ENCODE assay signal across 9 cellular contexts in genomic region chr12:1797011-1797901, GRCh38. TPM values are rescaled to one million over a fixed set of nuclear protein-coding genes. Genes with fewer than 3 reads are reported as not detected.
DNase-seq lines count a peak whose midpoint lies in the region; ATAC-seq, FAIRE-seq and TF ChIP-seq lines count a peak whose summit lies in the region.
"Had no signal": no experiment of that assay in that cellular context is flagged by ENCODE, and none has a peak within 500 bp of the region (broad histone marks: within the 10 kb centered on the region; RNA-seq: fewer than 3 reads in every experiment).

No MANE protein-coding gene starts in this region.

- no peak for ATAC-seq in activated naive CD8-positive, alpha-beta T cell treated with anti-CD3 and anti-CD28 coated beads, Interleukin-2, amount 50 U/mL, for 24 hours
- no peak for ATAC-seq in HG02870 (IDR thresholded peaks at IDR 0.05; ENCODE audit: unreplicated experiment)

- H3K4me1 Mint-ChIP-seq in activated naive CD8-positive, alpha-beta T cell treated with anti-CD3 and anti-CD28 coated beads, Interleukin-2, amount 50 U/mL, for 24 hours = peaks cover 7% of the 10 kb centered on the region

- peak overlapping the region; percentile 73 for H3K27ac Mint-ChIP-seq in activated naive CD8-positive, alpha-beta T cell treated with anti-CD3 and anti-CD28 coated beads, Interleukin-2, amount 50 U/mL, for 24 hours

- H4K20me1 ChIP-seq in OCI-LY3 (ENCODE audit: insufficient read depth, low read length) = no peaks in the 10 kb centered on the region

- peak overlapping the region; percentile 98 for H3K4me3 ChIP-seq in OCI-LY3 (ENCODE audit: low read length)
- H3K4me3 ChIP-seq in kidney (ENCODE audit: low read length in 2 of 2) = peak overlapping the region; percentile 53 to 79

- H3K4me3 Mint-ChIP-seq in activated naive CD8-positive, alpha-beta T cell treated with anti-CD3 and anti-CD28 coated beads, Interleukin-2, amount 50 U/mL, for 24 hours = peak overlapping the region; percentile 87

- H2AFZ ChIP-seq in OCI-LY3 (ENCODE audit: low read depth, low read length) = peak overlapping the region; percentile 59; the same call in 1 of the 2 replicates

- H3K9ac ChIP-seq in OCI-LY3 (ENCODE audit: low read length) (peak overlapping the region; percentile 98), kidney (ENCODE audit: low read length in 2 of 2) (peak overlapping the region; percentile 74 to 84)

- H3K79me2 ChIP-seq in OCI-LY3 (ENCODE audit: low read length) = 0 out of 2 replicates have a peak, but pooled peaks cover 4% of the 10 kb centered on the region

- H3K27me3 ChIP-seq in OCI-LY3 (ENCODE audit: low read depth, low read length) = no peaks in the 10 kb centered on the region

- no peaks in the 10 kb centered on the region for H3K36me3 ChIP-seq in OCI-LY3 (replicated peaks; ENCODE audit: low read depth, low read length)
- no peaks in the 10 kb centered on the region for H3K36me3 ChIP-seq in kidney (ENCODE audit: control insufficient read depth in 1 of 2, insufficient read depth in 2 of 2, low read length in 2 of 2)

- peak; percentile 52 for DNase-seq in SIG-M5 treated with dmso at 0.1 percent for 504 hours (lab: John Stamatoyannopoulos, UW; ENCODE audit: unreplicated experiment)
- no peak for DNase-seq in SIG-M5 (lab: John Stamatoyannopoulos, UW)
- peak; percentile 72 for DNase-seq in activated naive CD8-positive, alpha-beta T cell treated with anti-CD3 and anti-CD28 coated beads, Interleukin-2, amount 50 U/mL, for 24 hours
- peak; percentile 91 for DNase-seq in kidney
- DNase-seq in stimulated activated CD4-positive, alpha-beta T cell treated with anti-CD3 and anti-CD28 coated beads, Interleukin-4, amount 100 ng/mL, for 48 hours (ENCODE audit: low read depth in 2 of 2) = peak; percentile 46 to 56
- no peak for DNase-seq in iPS-NIHi7 (ENCODE audit: extremely low spot score)

- no peak for FAIRE-seq in kidney (lab: Jason Lieb, UNC)
- FAIRE-seq: colon had no signal

- no peaks in the 10 kb centered on the region for H3K9me3 ChIP-seq in OCI-LY3 (ENCODE audit: insufficient read depth, low read length)
- H3K9me3 ChIP-seq in kidney (ENCODE audit: control insufficient read depth in 1 of 2, low read length in 2 of 2) = no peaks in the 10 kb centered on the region

- peaks cover 13% of the 10 kb centered on the region for H3K4me1 ChIP-seq in OCI-LY3 (ENCODE audit: low read length)
- peaks cover 4 to 18% of the 10 kb centered on the region in 2 donors for H3K4me1 ChIP-seq in kidney (ENCODE audit: control insufficient read depth in 1 of 2, insufficient read depth in 1 of 2, low read depth in 1 of 2, low read length in 2 of 2)

- no peaks in the 10 kb centered on the region for H3K36me3 Mint-ChIP-seq in activated naive CD8-positive, alpha-beta T cell treated with anti-CD3 and anti-CD28 coated beads, Interleukin-2, amount 50 U/mL, for 24 hours (ENCODE audit: low read depth)

- H3K27me3 Mint-ChIP-seq in activated naive CD8-positive, alpha-beta T cell treated with anti-CD3 and anti-CD28 coated beads, Interleukin-2, amount 50 U/mL, for 24 hours = no peaks in the 10 kb centered on the region

- no peaks in the 10 kb centered on the region for H3K9me3 Mint-ChIP-seq in activated naive CD8-positive, alpha-beta T cell treated with anti-CD3 and anti-CD28 coated beads, Interleukin-2, amount 50 U/mL, for 24 hours

- H3K27ac ChIP-seq in OCI-LY3 (ENCODE audit: low read length) (peak overlapping the region; percentile 71), kidney (ENCODE audit: low read depth in 2 of 2, low read length in 2 of 2) (peak overlapping the region; percentile 48 to 67)

- peak; percentile 18; the same call in 1 of the 2 replicates for TF ChIP-seq CTCF in OCI-LY3 (IDR thresholded peaks at IDR 0.05; ENCODE audit: low read depth, low read length)
- no peak for TF ChIP-seq CTCF in kidney (IDR thresholded peaks at IDR 0.05; ENCODE audit: borderline replicate concordance, extremely low read depth, insufficient read depth)

- intact Hi-C loops in kidney (cut with DNase I) = loop anchor here (10.0 kb wide), 1 partner anchor 138 kb away; no protein-coding TSS in a partner anchor

- H3K4me2 ChIP-seq in OCI-LY3 (ENCODE audit: low read length) = peak overlapping the region; percentile 97

RNA-seq across cellular contexts. Expression of gene LRTM2, which starts 23.1 kb away (rescaled TPM):
- not detected for total RNA-seq in kidney
- polyA plus RNA-seq in kidney (ENCODE audit: insufficient read depth, low read depth, low replicate concordance) = not detected

Comparison
In these comparisons a context has a peak if more than half of its experiments do, and no peak if none do; other contexts are left out.
1. DNase-seq: peak in SIG-M5 treated with dmso at 0.1 percent for 504 hours (single experiment), activated naive CD8-positive, alpha-beta T cell treated with anti-CD3 and anti-CD28 coated beads, Interleukin-2, amount 50 U/mL, for 24 hours (single experiment), kidney (single experiment) and stimulated activated CD4-positive, alpha-beta T cell treated with anti-CD3 and anti-CD28 coated beads, Interleukin-4, amount 100 ng/mL, for 48 hours (2 of 2); none in SIG-M5 (single experiment) and iPS-NIHi7 (single experiment).